30 cellular contexts compared by ENCODE assay signal in the genomic region with DNA sequence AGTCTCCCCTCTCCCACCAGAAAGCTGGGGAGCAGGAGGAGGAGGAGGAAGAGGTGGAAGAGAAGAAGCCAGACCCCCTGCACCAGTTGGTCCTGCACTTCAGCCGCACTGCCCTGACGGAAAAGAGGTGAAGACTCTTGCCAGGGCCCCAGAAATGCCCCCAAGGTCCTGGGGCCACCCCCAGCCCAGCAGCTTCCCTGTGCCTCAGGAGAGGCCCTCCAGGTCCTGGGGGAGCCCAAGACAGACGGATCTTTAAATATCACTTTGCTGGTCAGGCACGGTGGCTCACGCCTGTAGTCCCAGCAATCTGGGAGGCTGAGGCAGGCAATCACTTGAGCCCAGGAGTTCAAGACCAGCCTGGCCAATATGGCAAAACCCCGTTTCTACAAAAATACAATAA.
"Had no signal": no experiment of that assay in that cellular context is flagged by ENCODE, and none has a peak within 500 bp of the region (broad histone marks: within the 10 kb centered on the region; RNA-seq: fewer than 3 reads in every experiment).

No MANE protein-coding gene starts in this region.

- H3K4me1 Mint-ChIP-seq: activated CD4-positive, alpha-beta T cell treated with anti-CD3 and anti-CD28 coated beads for 36 hours; activated naive CD8-positive, alpha-beta T cell treated with anti-CD3 and anti-CD28 coated beads, Interleukin-2, amount 50 U/mL, for 24 hours had no signal

- DNase-seq: activated CD4-positive, alpha-beta T cell treated with anti-CD3 and anti-CD28 coated beads for 36 hours; activated CD4-positive, alpha-beta T cell treated with anti-CD3 and anti-CD28 coated beads, Interleukin-2, amount 10 ng/mL, durations not matched to agents 7 days and 5 days; activated CD4-positive, alpha-beta T cell treated with anti-CD3 and anti-CD28 coated beads, Interleukin-2, amount 50 U/mL, for 48 hours; activated CD8-positive, alpha-beta T cell treated with anti-CD3 and anti-CD28 coated beads, Interleukin-2, amount 10 ng/mL, durations not matched to agents 7 days and 5 days; activated gamma-delta T cell; activated naive CD4-positive, alpha-beta T cell treated with Interleukin-2 at 50 U/mL for 16 hours; activated naive CD8-positive, alpha-beta T cell treated with anti-CD3 and anti-CD28 coated beads, Interleukin-2, amount 50 U/mL, for 24 hours; activated T-cell treated with anti-CD3 and anti-CD28 coated beads, Interleukin-2, amount 50 U/mL, for 24 hours; anterior cingulate cortex; brain microvascular endothelial cell; central memory CD4-positive, alpha-beta T cell; Karpas-422; KBM-7; NCI-H1092; NCI-H1436 treated with DMSO at 0.1 percent for 48 hours; NCI-H187; NCI-H2029 treated with DMSO at 0.1 percent for 48 hours; NCI-H446; NCI-H510A treated with DMSO at 0.1 percent for 48 hours; NCI-H526 treated with DMSO at 0.1 percent for 48 hours; Peyer's patch; RPMI8226; SK-N-SH had no signal

- H3K9me3 ChIP-seq: Peyer's patch, SJSA1, SK-N-SH had no signal

- H3K9me2 ChIP-seq: SK-N-SH had no signal

- H3K4me3 Mint-ChIP-seq: activated CD4-positive, alpha-beta T cell treated with anti-CD3 and anti-CD28 coated beads for 36 hours; activated CD4-positive, alpha-beta T cell treated with anti-CD3 and anti-CD28 coated beads, Interleukin-2, amount 10 ng/mL, durations not matched to agents 7 days and 5 days; activated naive CD8-positive, alpha-beta T cell; activated naive CD8-positive, alpha-beta T cell treated with anti-CD3 and anti-CD28 coated beads, Interleukin-2, amount 50 U/mL, for 24 hours; activated T-cell treated with anti-CD3 and anti-CD28 coated beads, Interleukin-2, amount 50 U/mL, for 24 hours; T-helper 1 cell treated with Interleukin-12 subunit alpha and Interleukin-12 subunit beta and Interleukin-4 antibody, amounts not matched to agents 30 μg/mL and 1 μg/mL, for 36 hours; WTC11 had no signal

- ATAC-seq: activated CD4-positive, alpha-beta T cell treated with anti-CD3 and anti-CD28 coated beads for 36 hours; activated CD4-positive, CD25-positive, alpha-beta regulatory T cell treated with anti-CD3 and anti-CD28 coated beads, Interleukin-2, amount 50 U/mL, for 24 hours; activated naive CD8-positive, alpha-beta T cell treated with anti-CD3 and anti-CD28 coated beads, Interleukin-2, amount 50 U/mL, for 24 hours; WTC11 had no signal

- H3K27ac Mint-ChIP-seq: activated CD4-positive, alpha-beta T cell treated with anti-CD3 and anti-CD28 coated beads for 36 hours; activated CD4-positive, alpha-beta T cell treated with anti-CD3 and anti-CD28 coated beads, Interleukin-2, amount 10 ng/mL, durations not matched to agents 7 days and 5 days; activated naive CD8-positive, alpha-beta T cell; activated naive CD8-positive, alpha-beta T cell treated with anti-CD3 and anti-CD28 coated beads, Interleukin-2, amount 50 U/mL, for 24 hours; activated T-cell treated with anti-CD3 and anti-CD28 coated beads, Interleukin-2, amount 50 U/mL, for 24 hours; T-helper 1 cell treated with Interleukin-12 subunit alpha and Interleukin-12 subunit beta and Interleukin-4 antibody, amounts not matched to agents 30 μg/mL and 1 μg/mL, for 36 hours had no signal

- H3K4me3 ChIP-seq: Peyer's patch, SJSA1 had no signal

- H3K27me3 ChIP-seq: brain microvascular endothelial cell, Peyer's patch had no signal

- H3K9me3 Mint-ChIP-seq: activated CD4-positive, alpha-beta T cell treated with anti-CD3 and anti-CD28 coated beads, Interleukin-2, amount 10 ng/mL, durations not matched to agents 7 days and 5 days; activated naive CD8-positive, alpha-beta T cell treated with anti-CD3 and anti-CD28 coated beads, Interleukin-2, amount 50 U/mL, for 24 hours; activated T-cell treated with anti-CD3 and anti-CD28 coated beads, Interleukin-2, amount 50 U/mL, for 24 hours; activated T-helper 2 cell treated with anti-CD3 and anti-CD28 coated beads, Interferon-gamma antibody, Interleukin-2, Interleukin-4, amounts not matched to agents 10 μg/mL and 5 μg/mL and 100 μg/mL, durations not matched to agents 14 hours and 24 hours and 36 hours; T-helper 1 cell treated with Interleukin-12 subunit alpha and Interleukin-12 subunit beta and Interleukin-4 antibody, amounts not matched to agents 30 μg/mL and 1 μg/mL, for 36 hours; T-helper 2 cell treated with Interferon-gamma antibody and Interleukin-4, amounts not matched to agents 5 μg/mL and 100 μg/mL, for 36 hours; WTC11 had no signal

- H3K4me1 ChIP-seq: Peyer's patch, SJSA1 had no signal

- H3K4me2 ChIP-seq: SK-N-SH had no signal

- H3K27me3 Mint-ChIP-seq: activated CD4-positive, alpha-beta T cell treated with anti-CD3 and anti-CD28 coated beads for 36 hours; activated naive CD8-positive, alpha-beta T cell; activated T-cell treated with anti-CD3 and anti-CD28 coated beads, Interleukin-2, amount 50 U/mL, for 24 hours had no signal

- H3K9ac ChIP-seq: SK-N-SH had no signal

- H3K27ac ChIP-seq: brain microvascular endothelial cell, Peyer's patch, SJSA1 had no signal

- H3K36me3 Mint-ChIP-seq: activated naive CD8-positive, alpha-beta T cell had no signal

- H3K36me3 ChIP-seq: brain microvascular endothelial cell, Peyer's patch, SJSA1 had no signal
